ENCODE assay signal across 28 cellular contexts in genomic region chr13:94261163-94261562, GRCh38.
"Had no signal": no experiment of that assay in that cellular context is flagged by ENCODE, and none has a peak within 500 bp of the region (broad histone marks: within the 10 kb centered on the region; RNA-seq: fewer than 3 reads in every experiment).

No MANE protein-coding gene starts in this region.

- ATAC-seq: activated CD8-positive, alpha-beta memory T cell treated with anti-CD3 and anti-CD28 coated beads, Interleukin-2, amount 10 ng/mL, durations not matched to agents 7 days and 5 days; activated CD8-positive, alpha-beta T cell treated with anti-CD3 and anti-CD28 coated beads, Interleukin-2, amount 10 ng/mL, durations not matched to agents 7 days and 5 days; activated naive CD8-positive, alpha-beta T cell treated with anti-CD3 and anti-CD28 coated beads, Interleukin-2, amount 50 U/mL, for 24 hours; left colon; pancreas; stimulated activated memory B cell treated with anti-CD40 and anti-IgM and Interleukin-4, amounts not matched to agents 10 μg/mL and 1 μg/mL and 100 μg/mL, for 72 hours; WTC11 had no signal

- H3K4me3 ChIP-seq: pancreas, prostate gland, smooth muscle cell, stomach, thyroid gland, upper lobe of left lung had no signal

- DNase-seq: activated CD4-positive, alpha-beta T cell treated with anti-CD3 and anti-CD28 coated beads for 1 hour; activated CD4-positive, alpha-beta T cell treated with anti-CD3 and anti-CD28 coated beads, Interleukin-2, amount 50 U/mL, for 1 hour; activated CD8-positive, alpha-beta memory T cell treated with anti-CD3 and anti-CD28 coated beads, Interleukin-2, amount 10 ng/mL, durations not matched to agents 7 days and 5 days; activated CD8-positive, alpha-beta T cell treated with anti-CD3 and anti-CD28 coated beads, Interleukin-2, amount 10 ng/mL, durations not matched to agents 7 days and 5 days; activated naive CD8-positive, alpha-beta T cell treated with anti-CD3 and anti-CD28 coated beads, Interleukin-2, amount 50 U/mL, for 24 hours; activated T-cell treated with anti-CD3 and anti-CD28 coated beads, Interleukin-2, amount 50 U/mL, for 48 hours; amygdala; caudate nucleus; cortex of kidney; foreskin fibroblast; head of caudate nucleus; hypothalamus; immature natural killer cell; kidney; left colon; mammary epithelial cell; nephron progenitor cell; pancreas; stimulated activated CD4-positive, alpha-beta T cell treated with anti-CD3 and anti-CD28 coated beads, Interleukin-1b, Interleukin-23, amount 100 ng/mL, for 48 hours; stimulated activated CD4-positive, alpha-beta T cell treated with anti-CD3 and anti-CD28 coated beads, Interleukin-4, amount 100 ng/mL, for 4 hours; stimulated activated CD8-positive, alpha-beta memory T cell treated with anti-CD3 and anti-CD28 coated beads, Interleukin-4, amount 100 ng/mL, for 48 hours; stomach; thyroid gland; upper lobe of left lung had no signal
